ENCODE assay signal across 9 cellular contexts in the genomic region with DNA sequence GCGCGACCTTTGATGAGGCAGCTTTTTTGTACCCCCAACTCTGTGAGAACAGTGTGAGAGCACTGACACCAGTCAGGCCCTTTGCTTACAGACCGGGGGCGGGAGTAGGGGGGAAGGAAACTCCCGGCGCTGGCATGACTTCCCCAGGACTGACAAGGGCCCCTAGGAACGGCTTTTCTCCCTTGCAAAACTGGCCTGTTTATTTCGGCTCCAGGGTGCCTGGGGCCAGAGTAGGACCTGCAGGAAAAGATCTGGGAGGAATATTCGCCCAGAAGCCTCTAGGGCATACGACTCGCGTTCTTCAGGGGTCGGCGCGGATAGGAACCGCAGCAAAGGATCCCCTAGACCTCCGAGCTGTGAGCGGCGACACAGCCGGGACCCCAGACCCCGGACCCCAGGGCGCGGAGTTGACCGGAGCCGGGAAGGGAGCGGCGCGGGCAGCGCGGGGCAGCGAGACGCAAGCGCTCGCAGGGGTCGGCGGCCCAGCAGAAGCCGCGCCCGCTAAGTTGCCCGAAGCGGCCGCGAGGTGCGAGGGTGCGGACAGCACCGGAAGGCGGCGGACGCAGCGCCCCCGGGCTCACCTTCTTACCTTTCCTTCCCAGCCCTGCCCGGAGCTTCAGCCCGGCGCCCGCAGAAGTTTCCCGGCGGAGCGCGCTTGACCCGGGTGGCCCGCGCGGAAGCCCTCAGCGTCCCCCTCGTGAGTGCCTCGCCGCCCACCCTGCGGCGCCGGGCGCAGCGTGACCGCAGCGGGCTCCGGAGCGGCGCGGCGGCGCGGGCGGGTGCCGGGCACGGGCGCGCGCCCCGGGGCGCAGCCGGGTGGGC. TPM values are rescaled to one million over a fixed set of nuclear protein-coding genes. Genes with fewer than 3 reads are reported as not detected.
A peak's percentile ranks its signal among the peaks of the same experiment; 100 is the strongest.
DNase-seq lines count a peak whose midpoint lies in the region; TF ChIP-seq lines count a peak whose summit lies in the region.
"Had no signal": no experiment of that assay in that cellular context is flagged by ENCODE, and none has a peak within 500 bp of the region (broad histone marks: within the 10 kb centered on the region; RNA-seq: fewer than 3 reads in every experiment).

A gene with protein sequence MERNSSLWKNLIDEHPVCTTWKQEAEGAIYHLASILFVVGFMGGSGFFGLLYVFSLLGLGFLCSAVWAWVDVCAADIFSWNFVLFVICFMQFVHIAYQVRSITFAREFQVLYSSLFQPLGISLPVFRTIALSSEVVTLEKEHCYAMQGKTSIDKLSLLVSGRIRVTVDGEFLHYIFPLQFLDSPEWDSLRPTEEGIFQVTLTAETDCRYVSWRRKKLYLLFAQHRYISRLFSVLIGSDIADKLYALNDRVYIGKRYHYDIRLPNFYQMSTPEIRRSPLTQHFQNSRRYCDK (minus strand): TSS at position 771 of the 822 bp plus-strand sequence. CDS start 18,105 bp downstream, outside the sequence.

- H3K27me3 Mint-ChIP-seq in activated naive CD8-positive, alpha-beta T cell = peaks cover 36% of the 10 kb centered on the region

- peak; percentile 34 for DNase-seq in NCI-H2196 (lab: John Stamatoyannopoulos, UW; ENCODE audit: unreplicated experiment)
- DNase-seq in NCI-H2196 treated with DMSO at 0.1 percent for 48 hours (lab: John Stamatoyannopoulos, UW; ENCODE audit: unreplicated experiment) = no peak
- peak; percentile 13 for DNase-seq in HK-2 (ENCODE audit: unreplicated experiment)
- DNase-seq in right atrium auricular region (ENCODE audit: low spot score) = no peak
- DNase-seq in putamen (ENCODE audit: low spot score) = peak; percentile 43
- no peak for DNase-seq in SIG-M5 (lab: John Stamatoyannopoulos, UW)
- DNase-seq in activated CD4-positive, CD25-positive, alpha-beta regulatory T cell (lab: John Stamatoyannopoulos, UW) = no peak

- H3K4me1 ChIP-seq in right atrium auricular region = no peaks in the 10 kb centered on the region

- H3K27ac ChIP-seq in right atrium auricular region = peak within 1 kb of the TSS; percentile 87 to 96
- H3K27ac ChIP-seq: body of pancreas had no signal

- H3K36me3 Mint-ChIP-seq in activated naive CD8-positive, alpha-beta T cell = no peaks in the 10 kb centered on the region

- peak within 1 kb of the TSS; percentile 60 for H3K4me3 Mint-ChIP-seq in activated naive CD8-positive, alpha-beta T cell

- TF ChIP-seq CTCF in right atrium auricular region (IDR thresholded peaks at IDR 0.05) = no peak

- H3K4me1 Mint-ChIP-seq in activated naive CD8-positive, alpha-beta T cell (ENCODE audit: low read depth) = peaks cover 2% of the 10 kb centered on the region

- H3K27ac Mint-ChIP-seq in activated naive CD8-positive, alpha-beta T cell = no peak within 1 kb of the TSS

- H3K9me3 ChIP-seq in right atrium auricular region = no peaks in the 10 kb centered on the region
- H3K9me3 ChIP-seq: body of pancreas had no signal

- H3K4me3 ChIP-seq in right atrium auricular region = peak within 1 kb of the TSS; percentile 56 to 57
- H3K4me3 ChIP-seq: body of pancreas had no signal

- H3K27me3 ChIP-seq in right atrium auricular region = no peaks in the 10 kb centered on the region

- no peaks in the 10 kb centered on the region for H3K36me3 ChIP-seq in right atrium auricular region

- no peaks in the 10 kb centered on the region for H3K9me3 Mint-ChIP-seq in activated naive CD8-positive, alpha-beta T cell (ENCODE audit: low read depth)

RNA-seq across cellular contexts. Expression of the gene that starts here (rescaled TPM):
- total RNA-seq in right atrium auricular region = 10 to 100 TPM; 39.3 to 57.6 TPM
- total RNA-seq: body of pancreas had no signal

Comparison
In these comparisons a context has a peak if more than half of its experiments do, and no peak if none do; other contexts are left out.
1. DNase-seq: peak in NCI-H2196 (single experiment), HK-2 (single experiment) and putamen (single experiment); none in NCI-H2196 treated with DMSO at 0.1 percent for 48 hours (single experiment), right atrium auricular region (single experiment), SIG-M5 (single experiment) and activated CD4-positive, CD25-positive, alpha-beta regulatory T cell (0 of 4).